In the genomic region with DNA sequence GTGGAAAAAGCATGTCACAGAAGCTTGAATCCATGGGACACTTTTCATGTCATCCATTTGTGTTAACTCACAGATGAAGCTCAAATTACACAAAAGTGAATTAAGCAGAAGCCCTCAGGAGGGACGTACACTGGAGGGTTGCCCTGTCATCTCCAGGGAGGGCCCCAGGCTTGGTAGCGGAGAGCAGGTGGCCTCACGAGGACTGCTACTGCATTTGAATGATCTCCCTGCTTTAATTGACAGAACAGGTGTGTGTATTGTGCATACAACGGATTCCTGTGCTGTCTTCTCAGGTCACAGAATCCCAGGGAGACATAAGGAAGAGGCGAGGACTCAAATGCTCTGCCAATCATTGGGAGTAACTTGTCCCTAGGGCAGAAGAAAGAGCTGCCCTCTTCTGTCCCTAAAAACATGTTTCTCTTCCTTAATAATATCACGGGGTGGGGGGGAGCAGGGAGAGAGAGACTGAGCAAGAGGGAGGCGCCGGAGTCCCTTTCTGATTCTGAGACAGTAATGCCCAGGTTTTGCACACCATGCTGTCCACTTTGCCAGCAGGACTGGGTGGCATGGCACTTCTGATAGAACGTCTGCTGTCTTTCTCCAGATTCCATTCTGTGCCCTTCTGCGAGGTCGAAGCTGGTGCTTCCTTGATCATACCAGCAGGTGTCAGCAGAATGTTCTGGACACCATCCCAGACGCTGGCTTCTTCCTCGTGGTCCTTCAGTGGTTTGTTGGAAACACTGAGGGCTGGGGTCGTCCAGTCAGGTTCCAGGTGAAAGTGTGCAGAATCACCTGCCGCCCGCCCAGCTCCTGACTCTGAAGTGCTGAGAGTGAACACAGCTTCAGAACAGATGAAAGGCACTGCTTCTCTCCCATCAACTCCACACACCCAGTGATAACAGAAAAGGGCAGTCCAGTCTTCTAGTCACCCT, we compare ENCODE assay signal across 8 cellular contexts. TPM values are rescaled to one million over a fixed set of nuclear protein-coding genes. Genes with fewer than 3 reads are reported as not detected.
DNase-seq lines count a peak whose midpoint lies in the region; FAIRE-seq and TF ChIP-seq lines count a peak whose summit lies in the region.

No MANE protein-coding gene starts in this region.

- H3K9me3 Mint-ChIP-seq in HFFc6 (no peaks in the 10 kb centered on the region), nephron progenitor cell (no peaks in the 10 kb centered on the region)
- H3K9me3 Mint-ChIP-seq in activated T-cell treated with anti-CD3 and anti-CD28 coated beads, Interleukin-2, amount 50 U/mL, for 24 hours, result peaks cover 2% of the 10 kb centered on the region

- peak; percentile 78 for TF ChIP-seq CTCF in HFFc6 (IDR thresholded peaks at IDR 0.05)
- peak; percentile 77 for TF ChIP-seq CTCF in fibroblast of mammary gland (conservative IDR thresholded peaks at IDR 0.05; ENCODE audit: control insufficient read depth, insufficient read depth, low read depth, low read length)
- peak; percentile 53 for TF ChIP-seq CTCF in nephron progenitor cell (IDR thresholded peaks at IDR 0.05)

- H3K4me1 Mint-ChIP-seq in HFFc6 (ENCODE audit: low read depth) (peaks cover 7% of the 10 kb centered on the region), nephron progenitor cell (peaks cover 5% of the 10 kb centered on the region)
- peaks cover 48% of the 10 kb centered on the region for H3K4me1 Mint-ChIP-seq in activated T-cell treated with anti-CD3 and anti-CD28 coated beads, Interleukin-2, amount 50 U/mL, for 24 hours (ENCODE audit: low read depth)

- peak; percentile 95 for FAIRE-seq in urothelium cell line (lab: Jason Lieb, UNC)

- H3K27ac Mint-ChIP-seq in HFFc6 (no peak overlapping the region), nephron progenitor cell (no peak overlapping the region)
- H3K27ac Mint-ChIP-seq in activated T-cell treated with anti-CD3 and anti-CD28 coated beads, Interleukin-2, amount 50 U/mL, for 24 hours, result no peak overlapping the region

- H3K27me3 Mint-ChIP-seq in HFFc6 (ENCODE audit: insufficient read depth) (peaks cover 37% of the 10 kb centered on the region), nephron progenitor cell (ENCODE audit: low read depth, poor library complexity) (peaks cover 60% of the 10 kb centered on the region)
- no peaks in the 10 kb centered on the region for H3K27me3 Mint-ChIP-seq in activated T-cell treated with anti-CD3 and anti-CD28 coated beads, Interleukin-2, amount 50 U/mL, for 24 hours

- no peak overlapping the region for H3K4me3 ChIP-seq in fibroblast of mammary gland (ENCODE audit: control insufficient read depth, low read depth, low read length)

- no peaks in the 10 kb centered on the region for H3K36me3 Mint-ChIP-seq in HFFc6 (ENCODE audit: low read depth)
- no peaks in the 10 kb centered on the region for H3K36me3 Mint-ChIP-seq in activated T-cell treated with anti-CD3 and anti-CD28 coated beads, Interleukin-2, amount 50 U/mL, for 24 hours (ENCODE audit: low read depth)
- no peaks in the 10 kb centered on the region for H3K36me3 Mint-ChIP-seq in nephron progenitor cell (ENCODE audit: low read depth)

- H3K4me3 Mint-ChIP-seq in HFFc6 (no peak overlapping the region), nephron progenitor cell (no peak overlapping the region)
- no peak overlapping the region for H3K4me3 Mint-ChIP-seq in activated T-cell treated with anti-CD3 and anti-CD28 coated beads, Interleukin-2, amount 50 U/mL, for 24 hours

- peak; percentile 22 for DNase-seq in DMS79 treated with DMSO at 0.1 percent for 48 hours (lab: John Stamatoyannopoulos, UW)
- DNase-seq in HFFc6, result peak; percentile 23
- DNase-seq in NCI-H82 (lab: John Stamatoyannopoulos, UW), result peak; percentile 76
- DNase-seq in activated T-cell treated with anti-CD3 and anti-CD28 coated beads, Interleukin-2, amount 50 U/mL, for 24 hours, result peak; percentile 67
- DNase-seq in fibroblast of mammary gland (ENCODE audit: low read depth), result peak; percentile 51
- DNase-seq in nephron progenitor cell, result peak; percentile 39
- peak; percentile 78 for DNase-seq in urothelium cell line (ENCODE audit: low spot score)
- no peak for DNase-seq in T1000 (lab: John Stamatoyannopoulos, UW)

RNA-seq across cellular contexts. Expression of a gene that starts 26.1 kb away (rescaled TPM):
- not detected for total RNA-seq in HFFc6 (2021; fragmentation: NEBNext Ultra II Directional; extraction: Animal tissue kit (Norgen Biotek cat#: 25700))
